8 cellular contexts compared by ENCODE assay signal in genomic region chr1:240575976-240576666, GRCh38. TPM values are rescaled to one million over a fixed set of nuclear protein-coding genes. Genes with fewer than 3 reads are reported as not detected.
DNase-seq lines count a peak whose midpoint lies in the region; ATAC-seq lines count a peak whose summit lies in the region.

No MANE protein-coding gene starts in this region.

- peaks cover 3 to 12% (median 8%) of the 10 kb centered on the region in 3 donors for H3K9me3 Mint-ChIP-seq in T-cell
- peaks cover 5% of the 10 kb centered on the region for H3K9me3 Mint-ChIP-seq in stimulated activated effector memory CD8-positive, alpha-beta T cell treated with anti-CD3 and anti-CD28 coated beads, Interleukin-12 subunit alpha, Interleukin-12 subunit beta, amount 100 ng/mL, for 72 hours

- H3K27me3 Mint-ChIP-seq in T-cell: no peaks in the 10 kb centered on the region

- H3K4me3 Mint-ChIP-seq in T-cell: peak overlapping the region; percentile 49 to 70 (median 68)
- no peak overlapping the region for H3K4me3 Mint-ChIP-seq in stimulated activated effector memory CD8-positive, alpha-beta T cell treated with anti-CD3 and anti-CD28 coated beads, Interleukin-12 subunit alpha, Interleukin-12 subunit beta, amount 100 ng/mL, for 72 hours

- H3K36me3 Mint-ChIP-seq in T-cell: no peaks in the 10 kb centered on the region
- H3K36me3 Mint-ChIP-seq in stimulated activated effector memory CD8-positive, alpha-beta T cell treated with anti-CD3 and anti-CD28 coated beads, Interleukin-12 subunit alpha, Interleukin-12 subunit beta, amount 100 ng/mL, for 72 hours: no peaks in the 10 kb centered on the region

- H3K4me1 Mint-ChIP-seq in T-cell: peaks cover 15 to 37% (median 25%) of the 10 kb centered on the region in 3 donors
- peaks cover 10% of the 10 kb centered on the region for H3K4me1 Mint-ChIP-seq in stimulated activated effector memory CD8-positive, alpha-beta T cell treated with anti-CD3 and anti-CD28 coated beads, Interleukin-12 subunit alpha, Interleukin-12 subunit beta, amount 100 ng/mL, for 72 hours

- POLR2A ChIA-PET in T-cell (lab: Charles Lee): no interaction called here

- H3K27ac ChIP-seq in caudate nucleus (ENCODE audit: low read depth, low read length): no peak overlapping the region

- H3K27ac Mint-ChIP-seq in T-cell: peak overlapping the region; percentile 85 to 89
- no peak overlapping the region for H3K27ac Mint-ChIP-seq in stimulated activated effector memory CD8-positive, alpha-beta T cell treated with anti-CD3 and anti-CD28 coated beads, Interleukin-12 subunit alpha, Interleukin-12 subunit beta, amount 100 ng/mL, for 72 hours

- CTCF ChIA-PET in T-cell (lab: Charles Lee): interaction anchor here in 1 of 2 donors (0.7 kb wide), 2 partner anchors 119 to 479 kb away, joined by 4 read pairs; no protein-coding TSS in a partner anchor

- peak; percentile 84 for ATAC-seq in GM18502 (IDR thresholded peaks at IDR 0.05; ENCODE audit: poor library complexity, unreplicated experiment)
- peak; percentile 76 for ATAC-seq in HG03280 (IDR thresholded peaks at IDR 0.05; ENCODE audit: unreplicated experiment)
- peak; percentile 64 to 95 (median 88) for ATAC-seq in T-cell (replicated peaks in 1 of 4)
- peak; percentile 79 for ATAC-seq in stimulated activated effector memory CD8-positive, alpha-beta T cell treated with anti-CD3 and anti-CD28 coated beads, Interleukin-12 subunit alpha, Interleukin-12 subunit beta, amount 100 ng/mL, for 72 hours

- DNase-seq in T-cell (peak in 30 of 34 experiments; percentile 2 to 46 (median 20)), fibroblast of gingiva (ENCODE audit: low read depth) (peak; percentile 84), mesenteric fat pad (ENCODE audit: low spot score) (no peak), caudate nucleus (lab: John Stamatoyannopoulos, UW) (no peak), amniotic stem cell (lab: John Stamatoyannopoulos, UW) (no peak)
- DNase-seq in stimulated activated effector memory CD8-positive, alpha-beta T cell treated with anti-CD3 and anti-CD28 coated beads, Interleukin-12 subunit alpha, Interleukin-12 subunit beta, amount 100 ng/mL, for 72 hours (ENCODE audit: low spot score in 2 of 2): no peak

RNA-seq across cellular contexts. Expression of gene GREM2, which starts 35.8 kb away (rescaled TPM):
- total RNA-seq in T-cell: 1 to 10 TPM in 2 of 5 donors, under 1 TPM in 3; 0.23 to 2.9 (median 0.98) TPM
- total RNA-seq in mesenteric fat pad: 0.16 TPM

Comparison
In these comparisons a context has a peak if more than half of its experiments do, and no peak if none do; other contexts are left out.
1. DNase-seq: peak in T-cell (30 of 34) and fibroblast of gingiva (single experiment); none in stimulated activated effector memory CD8-positive, alpha-beta T cell treated with anti-CD3 and anti-CD28 coated beads, Interleukin-12 subunit alpha, Interleukin-12 subunit beta, amount 100 ng/mL, for 72 hours (0 of 2), mesenteric fat pad (single experiment), caudate nucleus (0 of 61) and amniotic stem cell (single experiment).
2. Peak in every context shown above with its lines, with median percentiles within 50 percentile points of each other: ATAC-seq.